Comparison of ENCODE assay signal across 1 cellular context in the genomic region with DNA sequence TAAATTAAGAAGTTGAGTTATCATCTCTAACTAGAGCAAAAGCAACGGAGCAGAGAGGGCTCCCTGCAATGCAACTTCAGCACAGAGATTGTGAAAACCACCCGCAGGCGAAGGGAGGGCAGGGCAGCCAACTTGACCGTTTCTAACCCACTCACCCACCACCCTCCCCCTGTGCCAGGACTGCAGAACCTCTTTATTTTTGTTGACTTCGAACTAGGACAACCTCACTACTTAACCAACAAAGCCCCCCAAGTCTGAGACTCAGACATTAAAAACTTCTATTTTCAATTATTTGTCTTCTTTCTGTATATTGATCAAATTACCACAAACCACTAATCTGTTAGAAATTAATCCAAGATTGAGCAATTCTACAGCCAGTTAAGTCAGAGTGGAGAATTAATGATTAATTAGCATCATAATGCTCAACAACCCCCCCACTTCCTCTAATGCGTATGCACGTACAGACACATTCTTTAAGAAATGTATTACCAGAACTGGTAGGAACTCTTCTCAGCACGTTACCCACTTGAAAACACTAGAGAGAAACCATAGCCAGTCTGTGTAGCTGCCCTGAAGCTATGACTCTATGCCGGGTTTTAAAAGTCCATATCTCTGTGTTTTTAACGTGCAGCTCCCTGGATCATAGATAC.
TF ChIP-seq lines count a peak whose summit lies in the region.

No MANE protein-coding gene starts in this region.

TF ChIP-seq in GM12878, 131 proteins besides CTCF, POLR2A, EP300 and RAD21 (continues in another document):
- TF ChIP-seq, protein P1, sequence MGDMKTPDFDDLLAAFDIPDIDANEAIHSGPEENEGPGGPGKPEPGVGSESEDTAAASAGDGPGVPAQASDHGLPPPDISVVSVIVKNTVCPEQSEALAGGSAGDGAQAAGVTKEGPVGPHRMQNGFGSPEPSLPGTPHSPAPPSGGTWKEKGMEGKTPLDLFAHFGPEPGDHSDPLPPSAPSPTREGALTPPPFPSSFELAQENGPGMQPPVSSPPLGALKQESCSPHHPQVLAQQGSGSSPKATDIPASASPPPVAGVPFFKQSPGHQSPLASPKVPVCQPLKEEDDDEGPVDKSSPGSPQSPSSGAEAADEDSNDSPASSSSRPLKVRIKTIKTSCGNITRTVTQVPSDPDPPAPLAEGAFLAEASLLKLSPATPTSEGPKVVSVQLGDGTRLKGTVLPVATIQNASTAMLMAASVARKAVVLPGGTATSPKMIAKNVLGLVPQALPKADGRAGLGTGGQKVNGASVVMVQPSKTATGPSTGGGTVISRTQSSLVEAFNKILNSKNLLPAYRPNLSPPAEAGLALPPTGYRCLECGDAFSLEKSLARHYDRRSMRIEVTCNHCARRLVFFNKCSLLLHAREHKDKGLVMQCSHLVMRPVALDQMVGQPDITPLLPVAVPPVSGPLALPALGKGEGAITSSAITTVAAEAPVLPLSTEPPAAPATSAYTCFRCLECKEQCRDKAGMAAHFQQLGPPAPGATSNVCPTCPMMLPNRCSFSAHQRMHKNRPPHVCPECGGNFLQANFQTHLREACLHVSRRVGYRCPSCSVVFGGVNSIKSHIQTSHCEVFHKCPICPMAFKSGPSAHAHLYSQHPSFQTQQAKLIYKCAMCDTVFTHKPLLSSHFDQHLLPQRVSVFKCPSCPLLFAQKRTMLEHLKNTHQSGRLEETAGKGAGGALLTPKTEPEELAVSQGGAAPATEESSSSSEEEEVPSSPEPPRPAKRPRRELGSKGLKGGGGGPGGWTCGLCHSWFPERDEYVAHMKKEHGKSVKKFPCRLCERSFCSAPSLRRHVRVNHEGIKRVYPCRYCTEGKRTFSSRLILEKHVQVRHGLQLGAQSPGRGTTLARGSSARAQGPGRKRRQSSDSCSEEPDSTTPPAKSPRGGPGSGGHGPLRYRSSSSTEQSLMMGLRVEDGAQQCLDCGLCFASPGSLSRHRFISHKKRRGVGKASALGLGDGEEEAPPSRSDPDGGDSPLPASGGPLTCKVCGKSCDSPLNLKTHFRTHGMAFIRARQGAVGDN (IDR thresholded peaks at IDR 0.05): peak; percentile 54; the same call in 1 of the 2 replicates
- TF ChIP-seq SMARCA5 (IDR thresholded peaks at IDR 0.05) (no peak), WRNIP1 (IDR thresholded peaks at IDR 0.05; ENCODE audit: borderline replicate concordance, low read depth, low read length) (no peak), HDAC6 (IDR thresholded peaks at IDR 0.05; ENCODE audit: unreplicated experiment) (no peak), MYC (IDR thresholded peaks at IDR 0.05; ENCODE audit: insufficient read depth, insufficient read length, insufficient replicate concordance, low read length, severe bottlenecking) (no peak), MEF2A (IDR thresholded peaks at IDR 0.05; ENCODE audit: insufficient read depth, low read depth, low read length) (no peak), IRF4 (IDR thresholded peaks at IDR 0.05; ENCODE audit: low read depth, low read length) (no peak), SRF (IDR thresholded peaks at IDR 0.05; ENCODE audit: low read depth in 2 of 2, low read length in 2 of 2) (no peak), CEBPB (IDR thresholded peaks at IDR 0.05; ENCODE audit: borderline replicate concordance in 1 of 2, low read depth in 2 of 2, low read length in 2 of 2) (no peak), SREBF2 (IDR thresholded peaks at IDR 0.05; ENCODE audit: low read length) (no peak), RBBP5 (conservative IDR thresholded peaks at IDR 0.05) (no peak), KDM1A (IDR thresholded peaks at IDR 0.05; ENCODE audit: borderline replicate concordance) (no peak), ZBED1 (IDR thresholded peaks at IDR 0.05; ENCODE audit: borderline replicate concordance) (no peak), NR2F1 (conservative IDR thresholded peaks at IDR 0.05) (no peak), SIX5 (IDR thresholded peaks at IDR 0.05; ENCODE audit: low read depth, low read length, severe bottlenecking) (no peak), CBX5 (IDR thresholded peaks at IDR 0.05; ENCODE audit: low read depth) (no peak), ZZZ3 (IDR thresholded peaks at IDR 0.05; ENCODE audit: control insufficient read depth, insufficient read length, low read depth) (no peak), HCFC1 (IDR thresholded peaks at IDR 0.05; ENCODE audit: low read length) (no peak), ESRRA (IDR thresholded peaks at IDR 0.05; ENCODE audit: low read length) (no peak), FOXM1 (IDR thresholded peaks at IDR 0.05; ENCODE audit: low read depth, low read length) (no peak), ETV6 (conservative IDR thresholded peaks at IDR 0.05 in 1 of 2, IDR thresholded peaks at IDR 0.05 in 1 of 2; ENCODE audit: borderline replicate concordance in 1 of 2, low read depth in 1 of 2) (no peak), TBL1XR1 (IDR thresholded peaks at IDR 0.05; ENCODE audit: low read depth, low read length) (no peak), MXI1 (IDR thresholded peaks at IDR 0.05; ENCODE audit: low read depth, low read length) (no peak), ZNF217 (IDR thresholded peaks at IDR 0.05) (no peak), SIN3A (IDR thresholded peaks at IDR 0.05; ENCODE audit: low read depth, low read length) (no peak), TCF3 (IDR thresholded peaks at IDR 0.05; ENCODE audit: borderline replicate concordance, insufficient read depth, low read depth, low read length) (no peak), RUNX3 (IDR thresholded peaks at IDR 0.05; ENCODE audit: low read length) (no peak; the same call in 1 of the 2 replicates), PAX8 (IDR thresholded peaks at IDR 0.05) (no peak), DPF2 (IDR thresholded peaks at IDR 0.05) (0 out of 2 replicates have a peak, but pooled peaks have one; percentile 23), RFX5 (IDR thresholded peaks at IDR 0.05; ENCODE audit: low read depth, low read length) (no peak), MTA2 (IDR thresholded peaks at IDR 0.05; ENCODE audit: low read depth) (peak; percentile 66), CREB1 (IDR thresholded peaks at IDR 0.05; ENCODE audit: low read depth) (no peak), PML (IDR thresholded peaks at IDR 0.05; ENCODE audit: low read length) (no peak)
- TF ChIP-seq, protein P2, sequence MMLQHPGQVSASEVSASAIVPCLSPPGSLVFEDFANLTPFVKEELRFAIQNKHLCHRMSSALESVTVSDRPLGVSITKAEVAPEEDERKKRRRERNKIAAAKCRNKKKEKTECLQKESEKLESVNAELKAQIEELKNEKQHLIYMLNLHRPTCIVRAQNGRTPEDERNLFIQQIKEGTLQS (IDR thresholded peaks at IDR 0.05; ENCODE audit: borderline replicate concordance, extremely low read depth, low read depth, low read length): no peak
- TF ChIP-seq, protein P3, sequence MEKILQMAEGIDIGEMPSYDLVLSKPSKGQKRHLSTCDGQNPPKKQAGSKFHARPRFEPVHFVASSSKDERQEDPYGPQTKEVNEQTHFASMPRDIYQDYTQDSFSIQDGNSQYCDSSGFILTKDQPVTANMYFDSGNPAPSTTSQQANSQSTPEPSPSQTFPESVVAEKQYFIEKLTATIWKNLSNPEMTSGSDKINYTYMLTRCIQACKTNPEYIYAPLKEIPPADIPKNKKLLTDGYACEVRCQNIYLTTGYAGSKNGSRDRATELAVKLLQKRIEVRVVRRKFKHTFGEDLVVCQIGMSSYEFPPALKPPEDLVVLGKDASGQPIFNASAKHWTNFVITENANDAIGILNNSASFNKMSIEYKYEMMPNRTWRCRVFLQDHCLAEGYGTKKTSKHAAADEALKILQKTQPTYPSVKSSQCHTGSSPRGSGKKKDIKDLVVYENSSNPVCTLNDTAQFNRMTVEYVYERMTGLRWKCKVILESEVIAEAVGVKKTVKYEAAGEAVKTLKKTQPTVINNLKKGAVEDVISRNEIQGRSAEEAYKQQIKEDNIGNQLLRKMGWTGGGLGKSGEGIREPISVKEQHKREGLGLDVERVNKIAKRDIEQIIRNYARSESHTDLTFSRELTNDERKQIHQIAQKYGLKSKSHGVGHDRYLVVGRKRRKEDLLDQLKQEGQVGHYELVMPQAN (conservative IDR thresholded peaks at IDR 0.05): no peak
- TF ChIP-seq, protein P4, sequence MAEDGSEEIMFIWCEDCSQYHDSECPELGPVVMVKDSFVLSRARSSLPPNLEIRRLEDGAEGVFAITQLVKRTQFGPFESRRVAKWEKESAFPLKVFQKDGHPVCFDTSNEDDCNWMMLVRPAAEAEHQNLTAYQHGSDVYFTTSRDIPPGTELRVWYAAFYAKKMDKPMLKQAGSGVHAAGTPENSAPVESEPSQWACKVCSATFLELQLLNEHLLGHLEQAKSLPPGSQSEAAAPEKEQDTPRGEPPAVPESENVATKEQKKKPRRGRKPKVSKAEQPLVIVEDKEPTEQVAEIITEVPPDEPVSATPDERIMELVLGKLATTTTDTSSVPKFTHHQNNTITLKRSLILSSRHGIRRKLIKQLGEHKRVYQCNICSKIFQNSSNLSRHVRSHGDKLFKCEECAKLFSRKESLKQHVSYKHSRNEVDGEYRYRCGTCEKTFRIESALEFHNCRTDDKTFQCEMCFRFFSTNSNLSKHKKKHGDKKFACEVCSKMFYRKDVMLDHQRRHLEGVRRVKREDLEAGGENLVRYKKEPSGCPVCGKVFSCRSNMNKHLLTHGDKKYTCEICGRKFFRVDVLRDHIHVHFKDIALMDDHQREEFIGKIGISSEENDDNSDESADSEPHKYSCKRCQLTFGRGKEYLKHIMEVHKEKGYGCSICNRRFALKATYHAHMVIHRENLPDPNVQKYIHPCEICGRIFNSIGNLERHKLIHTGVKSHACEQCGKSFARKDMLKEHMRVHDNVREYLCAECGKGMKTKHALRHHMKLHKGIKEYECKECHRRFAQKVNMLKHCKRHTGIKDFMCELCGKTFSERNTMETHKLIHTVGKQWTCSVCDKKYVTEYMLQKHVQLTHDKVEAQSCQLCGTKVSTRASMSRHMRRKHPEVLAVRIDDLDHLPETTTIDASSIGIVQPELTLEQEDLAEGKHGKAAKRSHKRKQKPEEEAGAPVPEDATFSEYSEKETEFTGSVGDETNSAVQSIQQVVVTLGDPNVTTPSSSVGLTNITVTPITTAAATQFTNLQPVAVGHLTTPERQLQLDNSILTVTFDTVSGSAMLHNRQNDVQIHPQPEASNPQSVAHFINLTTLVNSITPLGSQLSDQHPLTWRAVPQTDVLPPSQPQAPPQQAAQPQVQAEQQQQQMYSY (CRISPR knock-in tag; IDR thresholded peaks at IDR 0.05): no peak
- TF ChIP-seq, protein P5, sequence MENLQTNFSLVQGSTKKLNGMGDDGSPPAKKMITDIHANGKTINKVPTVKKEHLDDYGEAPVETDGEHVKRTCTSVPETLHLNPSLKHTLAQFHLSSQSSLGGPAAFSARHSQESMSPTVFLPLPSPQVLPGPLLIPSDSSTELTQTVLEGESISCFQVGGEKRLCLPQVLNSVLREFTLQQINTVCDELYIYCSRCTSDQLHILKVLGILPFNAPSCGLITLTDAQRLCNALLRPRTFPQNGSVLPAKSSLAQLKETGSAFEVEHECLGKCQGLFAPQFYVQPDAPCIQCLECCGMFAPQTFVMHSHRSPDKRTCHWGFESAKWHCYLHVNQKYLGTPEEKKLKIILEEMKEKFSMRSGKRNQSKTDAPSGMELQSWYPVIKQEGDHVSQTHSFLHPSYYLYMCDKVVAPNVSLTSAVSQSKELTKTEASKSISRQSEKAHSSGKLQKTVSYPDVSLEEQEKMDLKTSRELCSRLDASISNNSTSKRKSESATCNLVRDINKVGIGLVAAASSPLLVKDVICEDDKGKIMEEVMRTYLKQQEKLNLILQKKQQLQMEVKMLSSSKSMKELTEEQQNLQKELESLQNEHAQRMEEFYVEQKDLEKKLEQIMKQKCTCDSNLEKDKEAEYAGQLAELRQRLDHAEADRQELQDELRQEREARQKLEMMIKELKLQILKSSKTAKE (IDR thresholded peaks at IDR 0.05; ENCODE audit: low read depth, poor library complexity, severe bottlenecking): peak; percentile 33
- TF ChIP-seq, protein P6, sequence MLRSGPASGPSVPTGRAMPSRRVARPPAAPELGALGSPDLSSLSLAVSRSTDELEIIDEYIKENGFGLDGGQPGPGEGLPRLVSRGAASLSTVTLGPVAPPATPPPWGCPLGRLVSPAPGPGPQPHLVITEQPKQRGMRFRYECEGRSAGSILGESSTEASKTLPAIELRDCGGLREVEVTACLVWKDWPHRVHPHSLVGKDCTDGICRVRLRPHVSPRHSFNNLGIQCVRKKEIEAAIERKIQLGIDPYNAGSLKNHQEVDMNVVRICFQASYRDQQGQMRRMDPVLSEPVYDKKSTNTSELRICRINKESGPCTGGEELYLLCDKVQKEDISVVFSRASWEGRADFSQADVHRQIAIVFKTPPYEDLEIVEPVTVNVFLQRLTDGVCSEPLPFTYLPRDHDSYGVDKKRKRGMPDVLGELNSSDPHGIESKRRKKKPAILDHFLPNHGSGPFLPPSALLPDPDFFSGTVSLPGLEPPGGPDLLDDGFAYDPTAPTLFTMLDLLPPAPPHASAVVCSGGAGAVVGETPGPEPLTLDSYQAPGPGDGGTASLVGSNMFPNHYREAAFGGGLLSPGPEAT (IDR thresholded peaks at IDR 0.05; ENCODE audit: low read depth): no peak
- TF ChIP-seq, protein P7, sequence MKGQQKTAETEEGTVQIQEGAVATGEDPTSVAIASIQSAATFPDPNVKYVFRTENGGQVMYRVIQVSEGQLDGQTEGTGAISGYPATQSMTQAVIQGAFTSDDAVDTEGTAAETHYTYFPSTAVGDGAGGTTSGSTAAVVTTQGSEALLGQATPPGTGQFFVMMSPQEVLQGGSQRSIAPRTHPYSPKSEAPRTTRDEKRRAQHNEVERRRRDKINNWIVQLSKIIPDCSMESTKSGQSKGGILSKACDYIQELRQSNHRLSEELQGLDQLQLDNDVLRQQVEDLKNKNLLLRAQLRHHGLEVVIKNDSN (IDR thresholded peaks at IDR 0.05; ENCODE audit: borderline replicate concordance, extremely low read length, insufficient read depth, low read depth, low read length): no peak
- TF ChIP-seq, protein P8, sequence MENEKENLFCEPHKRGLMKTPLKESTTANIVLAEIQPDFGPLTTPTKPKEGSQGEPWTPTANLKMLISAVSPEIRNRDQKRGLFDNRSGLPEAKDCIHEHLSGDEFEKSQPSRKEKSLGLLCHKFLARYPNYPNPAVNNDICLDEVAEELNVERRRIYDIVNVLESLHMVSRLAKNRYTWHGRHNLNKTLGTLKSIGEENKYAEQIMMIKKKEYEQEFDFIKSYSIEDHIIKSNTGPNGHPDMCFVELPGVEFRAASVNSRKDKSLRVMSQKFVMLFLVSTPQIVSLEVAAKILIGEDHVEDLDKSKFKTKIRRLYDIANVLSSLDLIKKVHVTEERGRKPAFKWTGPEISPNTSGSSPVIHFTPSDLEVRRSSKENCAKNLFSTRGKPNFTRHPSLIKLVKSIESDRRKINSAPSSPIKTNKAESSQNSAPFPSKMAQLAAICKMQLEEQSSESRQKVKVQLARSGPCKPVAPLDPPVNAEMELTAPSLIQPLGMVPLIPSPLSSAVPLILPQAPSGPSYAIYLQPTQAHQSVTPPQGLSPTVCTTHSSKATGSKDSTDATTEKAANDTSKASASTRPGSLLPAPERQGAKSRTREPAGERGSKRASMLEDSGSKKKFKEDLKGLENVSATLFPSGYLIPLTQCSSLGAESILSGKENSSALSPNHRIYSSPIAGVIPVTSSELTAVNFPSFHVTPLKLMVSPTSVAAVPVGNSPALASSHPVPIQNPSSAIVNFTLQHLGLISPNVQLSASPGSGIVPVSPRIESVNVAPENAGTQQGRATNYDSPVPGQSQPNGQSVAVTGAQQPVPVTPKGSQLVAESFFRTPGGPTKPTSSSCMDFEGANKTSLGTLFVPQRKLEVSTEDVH (IDR thresholded peaks at IDR 0.05; ENCODE audit: low read depth, partially characterized antibody): no peak
- TF ChIP-seq, protein P9, sequence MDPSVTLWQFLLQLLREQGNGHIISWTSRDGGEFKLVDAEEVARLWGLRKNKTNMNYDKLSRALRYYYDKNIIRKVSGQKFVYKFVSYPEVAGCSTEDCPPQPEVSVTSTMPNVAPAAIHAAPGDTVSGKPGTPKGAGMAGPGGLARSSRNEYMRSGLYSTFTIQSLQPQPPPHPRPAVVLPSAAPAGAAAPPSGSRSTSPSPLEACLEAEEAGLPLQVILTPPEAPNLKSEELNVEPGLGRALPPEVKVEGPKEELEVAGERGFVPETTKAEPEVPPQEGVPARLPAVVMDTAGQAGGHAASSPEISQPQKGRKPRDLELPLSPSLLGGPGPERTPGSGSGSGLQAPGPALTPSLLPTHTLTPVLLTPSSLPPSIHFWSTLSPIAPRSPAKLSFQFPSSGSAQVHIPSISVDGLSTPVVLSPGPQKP (IDR thresholded peaks at IDR 0.05; ENCODE audit: low read depth, low read length): no peak
